15 cellular contexts compared by ENCODE assay signal in genomic region chr17:40953876-40954275, GRCh38. TPM values are rescaled to one million over a fixed set of nuclear protein-coding genes. Genes with fewer than 3 reads are reported as not detected.
DNase-seq lines count a peak whose midpoint lies in the region; TF ChIP-seq lines count a peak whose summit lies in the region.
"Had no signal": no experiment of that assay in that cellular context is flagged by ENCODE, and none has a peak within 500 bp of the region (broad histone marks: within the 10 kb centered on the region; RNA-seq: fewer than 3 reads in every experiment).

No MANE protein-coding gene starts in this region.

- H3K4me3 ChIP-seq in AG04449 (ENCODE audit: low read depth, low read length) (no peak overlapping the region), kidney epithelial cell (ENCODE audit: low read depth, low read length) (no peak overlapping the region)
- H3K4me3 ChIP-seq in CD4-positive, alpha-beta memory T cell (ENCODE audit: low read length in 2 of 2), result no peak overlapping the region
- H3K4me3 ChIP-seq: gastrocnemius medialis, lower lobe of right lung had no signal

- no peaks in the 10 kb centered on the region for H3K36me3 ChIP-seq in kidney epithelial cell (ENCODE audit: control insufficient read depth, insufficient read depth, low read length)
- H3K36me3 ChIP-seq in CD4-positive, alpha-beta memory T cell (ENCODE audit: insufficient read depth, low read length), result no peaks in the 10 kb centered on the region
- H3K36me3 ChIP-seq: gastrocnemius medialis, lower lobe of right lung had no signal

- TF ChIP-seq CTCF in AG04449 (IDR thresholded peaks at IDR 0.05; ENCODE audit: insufficient read depth, low read length, missing control alignments) (no peak), kidney epithelial cell (IDR thresholded peaks at IDR 0.05; ENCODE audit: insufficient read depth, low read length, poor library complexity, severe bottlenecking) (no peak)

- peaks cover 18 to 25% of the 10 kb centered on the region in 2 donors for H3K27me3 Mint-ChIP-seq in CD4-positive, alpha-beta memory T cell

- H3K9me3 ChIP-seq in CD4-positive, alpha-beta memory T cell (ENCODE audit: control insufficient read depth in 1 of 2, low read length in 2 of 2), result no peaks in the 10 kb centered on the region
- H3K9me3 ChIP-seq: gastrocnemius medialis, lower lobe of right lung had no signal

- POLR2A ChIA-PET in AG04449 (lab: Yijun Ruan, JAX), result interaction anchor here (2.3 kb wide), 1 partner anchor 44 kb away, joined by 15 read pairs; no protein-coding TSS in a partner anchor
- POLR2A ChIA-PET in CD4-positive, alpha-beta memory T cell (lab: Charles Lee; ENCODE audit: partially characterized antibody), result no interaction called here

- H3K9me3 Mint-ChIP-seq in CD4-positive, alpha-beta memory T cell, result no peaks in the 10 kb centered on the region

- CTCF ChIA-PET in AG04449 (lab: Yijun Ruan, JAX), result interaction anchor here (0.6 to 2.0 kb wide), 2 partner anchors 79 to 595 kb away, joined by 3 to 6 read pairs; no protein-coding TSS in a partner anchor
- CTCF ChIA-PET in CD4-positive, alpha-beta memory T cell (lab: Charles Lee; ENCODE audit: partially characterized antibody), result interaction anchor here (2.3 kb wide), 1 partner anchor 9 kb away, joined by 6 read pairs; no protein-coding TSS in a partner anchor

- H3K27ac Mint-ChIP-seq in CD4-positive, alpha-beta memory T cell, result peak overlapping the region in 1 of 7 donors; percentile 12

- H3K4me1 ChIP-seq in CD4-positive, alpha-beta memory T cell (ENCODE audit: insufficient read depth, low read length), result no peaks in the 10 kb centered on the region

- H3K27me3 ChIP-seq in kidney epithelial cell (ENCODE audit: control insufficient read depth, insufficient read depth, low read length), result no peaks in the 10 kb centered on the region
- peaks cover 4% of the 10 kb centered on the region for H3K27me3 ChIP-seq in CD4-positive, alpha-beta memory T cell (ENCODE audit: insufficient read depth, low read length)

- peak; percentile 81 for DNase-seq in AG04449 (ENCODE audit: low read depth, low spot score)
- DNase-seq in GM03348 (ENCODE audit: low spot score), result peak; percentile 68
- peak; percentile 59 for DNase-seq in amniotic epithelial cell (ENCODE audit: low read depth)
- peak; percentile 74 for DNase-seq in kidney epithelial cell (ENCODE audit: low read depth)
- DNase-seq in T-helper 1 cell, result no peak
- DNase-seq in GDM1 (lab: John Stamatoyannopoulos, UW), result no peak
- no peak for DNase-seq in DMS 273 (lab: John Stamatoyannopoulos, UW; ENCODE audit: unreplicated experiment)
- no peak for DNase-seq in CD4-positive, alpha-beta memory T cell
- DNase-seq: gastrocnemius medialis, lower lobe of right lung, MV-4-11, NCI-H2227 treated with DMSO at 0.1 percent for 48 hours had no signal

- H3K27ac ChIP-seq in CD4-positive, alpha-beta memory T cell (ENCODE audit: low read depth, low read length), result no peak overlapping the region
- H3K27ac ChIP-seq: gastrocnemius medialis, lower lobe of right lung had no signal

- no peaks in the 10 kb centered on the region for H3K36me3 Mint-ChIP-seq in CD4-positive, alpha-beta memory T cell
- H3K36me3 Mint-ChIP-seq: CD14-positive monocyte had no signal

- no peaks in the 10 kb centered on the region for H3K4me1 Mint-ChIP-seq in CD4-positive, alpha-beta memory T cell

- H3K4me3 Mint-ChIP-seq in CD4-positive, alpha-beta memory T cell, result no peak overlapping the region

- intact Hi-C loops in CD4-positive, alpha-beta memory T cell (cut with micrococcal nuclease), result no loop called here

RNA-seq across cellular contexts. Expression of gene KRT39, which starts 12.9 kb away (rescaled TPM):
- total RNA-seq in kidney epithelial cell, result not detected in 2 replicates
- total RNA-seq in CD4-positive, alpha-beta memory T cell, result not detected
- not detected for polyA plus RNA-seq in CD4-positive, alpha-beta memory T cell
- total RNA-seq: gastrocnemius medialis, posterior vena cava, urinary bladder had no signal
- polyA plus RNA-seq: CD14-positive monocyte, urinary bladder had no signal

RNA-seq across cellular contexts. Expression of gene KRT23, which starts 16.4 kb away (rescaled TPM):
- 24.2 and 25.9 TPM in 2 replicates for total RNA-seq in kidney epithelial cell
- not detected for total RNA-seq in CD4-positive, alpha-beta memory T cell
- under 1 TPM in 1 of 2 donors, not detected in 1; 0.15 TPM for polyA plus RNA-seq in CD4-positive, alpha-beta memory T cell

RNA-seq across cellular contexts. Expression of gene KRT40, which starts 30.2 kb away (rescaled TPM):
- not detected in 2 replicates for total RNA-seq in kidney epithelial cell
- total RNA-seq in CD4-positive, alpha-beta memory T cell, result not detected
- polyA plus RNA-seq in CD4-positive, alpha-beta memory T cell, result not detected
- total RNA-seq: gastrocnemius medialis, posterior vena cava, urinary bladder had no signal
- polyA plus RNA-seq: CD14-positive monocyte, urinary bladder had no signal

RNA-seq across cellular contexts. Expression of gene KRTAP3-3, which starts 40.1 kb away (rescaled TPM):
- not detected in 2 replicates for total RNA-seq in kidney epithelial cell
- total RNA-seq in CD4-positive, alpha-beta memory T cell, result not detected
- not detected for polyA plus RNA-seq in CD4-positive, alpha-beta memory T cell
- total RNA-seq: gastrocnemius medialis, lower lobe of right lung, posterior vena cava, urinary bladder had no signal
- polyA plus RNA-seq: CD14-positive monocyte, urinary bladder had no signal

RNA-seq across cellular contexts. Expression of gene KRTAP3-2, which starts 45.8 kb away (rescaled TPM):
- not detected in 2 replicates for total RNA-seq in kidney epithelial cell
- not detected for total RNA-seq in CD4-positive, alpha-beta memory T cell
- not detected for polyA plus RNA-seq in CD4-positive, alpha-beta memory T cell
- total RNA-seq: gastrocnemius medialis, lower lobe of right lung, posterior vena cava, urinary bladder had no signal
- polyA plus RNA-seq: CD14-positive monocyte, urinary bladder had no signal

Comparison
In these comparisons a context has a peak if more than half of its experiments do, and no peak if none do; other contexts are left out.
1. DNase-seq: peak in AG04449 (single experiment), GM03348 (single experiment), amniotic epithelial cell (single experiment) and kidney epithelial cell (single experiment); none in T-helper 1 cell (0 of 5), GDM1 (single experiment), DMS 273 (single experiment) and CD4-positive, alpha-beta memory T cell (0 of 5).
2. RNA of gene KRT23, which starts 16.4 kb away (total RNA-seq): 24.2 to 25.9 TPM in kidney epithelial cell; not detected in CD4-positive, alpha-beta memory T cell; every median in the first group is over 10 times any median in the second.